1 cellular context compared by ENCODE assay signal in the genomic region with DNA sequence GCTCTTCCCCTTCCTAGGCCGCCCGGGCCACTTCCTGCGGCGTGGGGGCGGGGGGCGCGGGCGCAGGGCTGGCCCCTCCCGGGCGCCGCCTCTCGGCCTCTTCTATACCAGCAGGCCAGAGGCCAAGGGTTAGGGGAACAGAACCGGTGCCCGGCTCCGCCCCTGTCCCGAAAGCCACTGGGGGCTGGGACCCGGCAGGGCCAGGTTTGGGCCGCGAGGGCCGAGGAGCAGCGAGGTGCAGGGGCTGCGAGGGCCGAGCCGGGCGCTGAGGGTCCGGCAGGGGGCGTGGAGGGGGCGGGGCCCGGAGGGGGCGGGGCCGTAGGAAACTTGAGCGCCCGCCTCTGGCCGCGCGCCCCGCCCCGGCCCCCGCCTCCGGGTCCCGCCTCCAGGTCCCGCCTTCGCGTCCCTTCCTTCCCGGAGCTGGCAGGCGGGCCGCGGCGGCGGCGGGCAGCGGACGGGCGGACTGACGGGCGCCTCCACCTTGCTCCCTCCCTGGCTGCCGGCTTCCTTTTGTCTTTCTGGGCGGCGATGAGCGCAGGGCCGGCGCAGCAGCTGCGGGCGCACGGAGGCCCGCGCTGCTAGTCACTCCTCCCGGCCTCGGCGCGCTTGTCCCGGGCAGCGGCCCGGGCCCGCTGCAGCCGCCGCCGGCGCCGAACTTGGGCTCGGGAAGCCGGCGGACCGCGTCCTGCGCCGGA.
A peak's percentile ranks its signal among the peaks of the same experiment; 100 is the strongest.
TF ChIP-seq lines count a peak whose summit lies in the region.

A gene (plus strand): TSS at position 426 of the 695 bp plus-strand sequence. CDS start 116,854 bp downstream, outside the sequence.

TF ChIP-seq in HepG2, 621 proteins besides CTCF, POLR2A, EP300 and RAD21 (continued from another document and continues in another):
- TF ChIP-seq HIVEP1 (CRISPR knock-in tag; IDR thresholded peaks at IDR 0.05) = no peak
- 0 out of 2 replicates have a peak, but pooled peaks have one; percentile 40 for TF ChIP-seq KDM3A (CRISPR knock-in tag; IDR thresholded peaks at IDR 0.05; ENCODE audit: low read depth)
- TF ChIP-seq, protein P1, sequence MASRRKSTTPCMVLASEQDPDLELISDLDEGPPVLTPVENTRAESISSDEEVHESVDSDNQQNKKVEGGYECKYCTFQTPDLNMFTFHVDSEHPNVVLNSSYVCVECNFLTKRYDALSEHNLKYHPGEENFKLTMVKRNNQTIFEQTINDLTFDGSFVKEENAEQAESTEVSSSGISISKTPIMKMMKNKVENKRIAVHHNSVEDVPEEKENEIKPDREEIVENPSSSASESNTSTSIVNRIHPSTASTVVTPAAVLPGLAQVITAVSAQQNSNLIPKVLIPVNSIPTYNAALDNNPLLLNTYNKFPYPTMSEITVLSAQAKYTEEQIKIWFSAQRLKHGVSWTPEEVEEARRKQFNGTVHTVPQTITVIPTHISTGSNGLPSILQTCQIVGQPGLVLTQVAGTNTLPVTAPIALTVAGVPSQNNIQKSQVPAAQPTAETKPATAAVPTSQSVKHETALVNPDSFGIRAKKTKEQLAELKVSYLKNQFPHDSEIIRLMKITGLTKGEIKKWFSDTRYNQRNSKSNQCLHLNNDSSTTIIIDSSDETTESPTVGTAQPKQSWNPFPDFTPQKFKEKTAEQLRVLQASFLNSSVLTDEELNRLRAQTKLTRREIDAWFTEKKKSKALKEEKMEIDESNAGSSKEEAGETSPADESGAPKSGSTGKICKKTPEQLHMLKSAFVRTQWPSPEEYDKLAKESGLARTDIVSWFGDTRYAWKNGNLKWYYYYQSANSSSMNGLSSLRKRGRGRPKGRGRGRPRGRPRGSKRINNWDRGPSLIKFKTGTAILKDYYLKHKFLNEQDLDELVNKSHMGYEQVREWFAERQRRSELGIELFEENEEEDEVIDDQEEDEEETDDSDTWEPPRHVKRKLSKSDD (CRISPR knock-in tag; IDR thresholded peaks at IDR 0.05; ENCODE audit: low read depth) = no peak; the same call in 1 of the 2 replicates
- no peak for TF ChIP-seq ZNF274 (CRISPR knock-in tag; IDR thresholded peaks at IDR 0.05)
- TF ChIP-seq THYN1 (CRISPR knock-in tag; IDR thresholded peaks at IDR 0.05; ENCODE audit: borderline replicate concordance, low read depth) = no peak
- TF ChIP-seq ZNF713 (CRISPR knock-in tag; IDR thresholded peaks at IDR 0.05) = no peak
- TF ChIP-seq RXRB (CRISPR knock-in tag; IDR thresholded peaks at IDR 0.05; ENCODE audit: borderline replicate concordance) = peak; percentile 78
- TF ChIP-seq RBM22 (optimal IDR thresholded peaks at IDR 0.05; ENCODE audit: low read length) = no peak
- peak; percentile 81; the same call in 1 of the 3 replicates for TF ChIP-seq MXI1 (IDR thresholded peaks at IDR 0.05; ENCODE audit: borderline replicate concordance, low read depth, low read length)
- TF ChIP-seq, protein P2, sequence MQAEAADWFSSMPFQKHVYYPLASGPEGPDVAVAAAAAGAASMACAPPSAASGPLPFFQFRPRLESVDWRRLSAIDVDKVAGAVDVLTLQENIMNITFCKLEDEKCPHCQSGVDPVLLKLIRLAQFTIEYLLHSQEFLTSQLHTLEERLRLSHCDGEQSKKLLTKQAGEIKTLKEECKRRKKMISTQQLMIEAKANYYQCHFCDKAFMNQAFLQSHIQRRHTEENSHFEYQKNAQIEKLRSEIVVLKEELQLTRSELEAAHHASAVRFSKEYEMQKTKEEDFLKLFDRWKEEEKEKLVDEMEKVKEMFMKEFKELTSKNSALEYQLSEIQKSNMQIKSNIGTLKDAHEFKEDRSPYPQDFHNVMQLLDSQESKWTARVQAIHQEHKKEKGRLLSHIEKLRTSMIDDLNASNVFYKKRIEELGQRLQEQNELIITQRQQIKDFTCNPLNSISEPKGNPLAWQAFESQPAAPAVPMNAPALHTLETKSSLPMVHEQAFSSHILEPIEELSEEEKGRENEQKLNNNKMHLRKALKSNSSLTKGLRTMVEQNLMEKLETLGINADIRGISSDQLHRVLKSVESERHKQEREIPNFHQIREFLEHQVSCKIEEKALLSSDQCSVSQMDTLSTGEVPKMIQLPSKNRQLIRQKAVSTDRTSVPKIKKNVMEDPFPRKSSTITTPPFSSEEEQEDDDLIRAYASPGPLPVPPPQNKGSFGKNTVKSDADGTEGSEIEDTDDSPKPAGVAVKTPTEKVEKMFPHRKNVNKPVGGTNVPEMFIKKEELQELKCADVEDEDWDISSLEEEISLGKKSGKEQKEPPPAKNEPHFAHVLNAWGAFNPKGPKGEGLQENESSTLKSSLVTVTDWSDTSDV (CRISPR knock-in tag; IDR thresholded peaks at IDR 0.05) = no peak
- no peak for TF ChIP-seq TSC22D2 (CRISPR knock-in tag; IDR thresholded peaks at IDR 0.05; ENCODE audit: borderline replicate concordance)
- peak; percentile 81; the same call in 1 of the 2 replicates for TF ChIP-seq ZNF747 (CRISPR knock-in tag; IDR thresholded peaks at IDR 0.05; ENCODE audit: borderline replicate concordance)
- TF ChIP-seq, protein P3, sequence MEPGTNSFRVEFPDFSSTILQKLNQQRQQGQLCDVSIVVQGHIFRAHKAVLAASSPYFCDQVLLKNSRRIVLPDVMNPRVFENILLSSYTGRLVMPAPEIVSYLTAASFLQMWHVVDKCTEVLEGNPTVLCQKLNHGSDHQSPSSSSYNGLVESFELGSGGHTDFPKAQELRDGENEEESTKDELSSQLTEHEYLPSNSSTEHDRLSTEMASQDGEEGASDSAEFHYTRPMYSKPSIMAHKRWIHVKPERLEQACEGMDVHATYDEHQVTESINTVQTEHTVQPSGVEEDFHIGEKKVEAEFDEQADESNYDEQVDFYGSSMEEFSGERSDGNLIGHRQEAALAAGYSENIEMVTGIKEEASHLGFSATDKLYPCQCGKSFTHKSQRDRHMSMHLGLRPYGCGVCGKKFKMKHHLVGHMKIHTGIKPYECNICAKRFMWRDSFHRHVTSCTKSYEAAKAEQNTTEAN (CRISPR knock-in tag; conservative IDR thresholded peaks at IDR 0.05) = peak; percentile 88
- TF ChIP-seq, protein P4, sequence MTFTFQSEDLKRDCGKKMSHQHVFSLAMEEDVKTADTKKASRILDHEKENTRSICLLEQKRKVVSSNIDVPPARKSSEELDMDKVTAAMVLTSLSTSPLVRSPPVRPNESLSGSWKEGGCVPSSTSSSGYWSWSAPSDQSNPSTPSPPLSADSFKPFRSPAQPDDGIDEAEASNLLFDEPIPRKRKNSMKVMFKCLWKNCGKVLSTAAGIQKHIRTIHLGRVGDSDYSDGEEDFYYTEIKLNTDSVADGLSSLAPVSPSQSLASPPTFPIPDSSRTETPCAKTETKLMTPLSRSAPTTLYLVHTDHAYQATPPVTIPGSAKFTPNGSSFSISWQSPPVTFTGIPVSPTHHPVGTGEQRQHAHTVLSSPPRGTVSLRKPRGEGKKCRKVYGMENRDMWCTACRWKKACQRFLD (CRISPR knock-in tag; IDR thresholded peaks at IDR 0.05; ENCODE audit: borderline replicate concordance) = no peak
- TF ChIP-seq MTF2 (CRISPR knock-in tag; IDR thresholded peaks at IDR 0.05; ENCODE audit: borderline replicate concordance) = peak; percentile 63; the same call in 1 of the 2 replicates
- peak; percentile 56 for TF ChIP-seq PHF8 (CRISPR knock-in tag; IDR thresholded peaks at IDR 0.05)
- TF ChIP-seq, protein P5, sequence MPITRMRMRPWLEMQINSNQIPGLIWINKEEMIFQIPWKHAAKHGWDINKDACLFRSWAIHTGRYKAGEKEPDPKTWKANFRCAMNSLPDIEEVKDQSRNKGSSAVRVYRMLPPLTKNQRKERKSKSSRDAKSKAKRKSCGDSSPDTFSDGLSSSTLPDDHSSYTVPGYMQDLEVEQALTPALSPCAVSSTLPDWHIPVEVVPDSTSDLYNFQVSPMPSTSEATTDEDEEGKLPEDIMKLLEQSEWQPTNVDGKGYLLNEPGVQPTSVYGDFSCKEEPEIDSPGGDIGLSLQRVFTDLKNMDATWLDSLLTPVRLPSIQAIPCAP (CRISPR knock-in tag; IDR thresholded peaks at IDR 0.05; ENCODE audit: low read depth) = no peak
- TF ChIP-seq ZNF569 (CRISPR knock-in tag; IDR thresholded peaks at IDR 0.05; ENCODE audit: borderline replicate concordance) = no peak
- TF ChIP-seq, protein P6, sequence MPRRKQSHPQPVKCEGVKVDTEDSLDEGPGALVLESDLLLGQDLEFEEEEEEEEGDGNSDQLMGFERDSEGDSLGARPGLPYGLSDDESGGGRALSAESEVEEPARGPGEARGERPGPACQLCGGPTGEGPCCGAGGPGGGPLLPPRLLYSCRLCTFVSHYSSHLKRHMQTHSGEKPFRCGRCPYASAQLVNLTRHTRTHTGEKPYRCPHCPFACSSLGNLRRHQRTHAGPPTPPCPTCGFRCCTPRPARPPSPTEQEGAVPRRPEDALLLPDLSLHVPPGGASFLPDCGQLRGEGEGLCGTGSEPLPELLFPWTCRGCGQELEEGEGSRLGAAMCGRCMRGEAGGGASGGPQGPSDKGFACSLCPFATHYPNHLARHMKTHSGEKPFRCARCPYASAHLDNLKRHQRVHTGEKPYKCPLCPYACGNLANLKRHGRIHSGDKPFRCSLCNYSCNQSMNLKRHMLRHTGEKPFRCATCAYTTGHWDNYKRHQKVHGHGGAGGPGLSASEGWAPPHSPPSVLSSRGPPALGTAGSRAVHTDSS (CRISPR knock-in tag; conservative IDR thresholded peaks at IDR 0.05) = no peak
- TF ChIP-seq SRF (IDR thresholded peaks at IDR 0.05; ENCODE audit: low read depth, low read length) = no peak; the same call in 1 of the 2 replicates
- TF ChIP-seq ZNF788 (CRISPR knock-in tag; IDR thresholded peaks at IDR 0.05; ENCODE audit: borderline replicate concordance) = peak; percentile 59; the same call in 1 of the 2 replicates
- TF ChIP-seq SP140L (CRISPR knock-in tag; IDR thresholded peaks at IDR 0.05; ENCODE audit: borderline replicate concordance) = no peak
- no peak for TF ChIP-seq HES4 (CRISPR knock-in tag; IDR thresholded peaks at IDR 0.05; ENCODE audit: borderline replicate concordance)
- TF ChIP-seq HOXA9 (CRISPR knock-in tag; IDR thresholded peaks at IDR 0.05; ENCODE audit: borderline replicate concordance) = no peak
- 0 out of 2 replicates have a peak, but pooled peaks have one; percentile 54 for TF ChIP-seq ZNF546 (CRISPR knock-in tag; conservative IDR thresholded peaks at IDR 0.05)
- peak; percentile 60; the same call in 1 of the 2 replicates for TF ChIP-seq SAP130 (CRISPR knock-in tag; IDR thresholded peaks at IDR 0.05; ENCODE audit: low read depth)
- no peak for TF ChIP-seq ZNF256 (CRISPR knock-in tag; conservative IDR thresholded peaks at IDR 0.05)
- TF ChIP-seq ZNF34 (CRISPR knock-in tag; IDR thresholded peaks at IDR 0.05; ENCODE audit: borderline replicate concordance) = no peak
- TF ChIP-seq NR2F1 (CRISPR knock-in tag; IDR thresholded peaks at IDR 0.05) = peak; percentile 90
- 0 out of 2 replicates have a peak, but pooled peaks have one; percentile 8 for TF ChIP-seq KLF6 (CRISPR knock-in tag; IDR thresholded peaks at IDR 0.05)
- peak; percentile 78; the same call in 1 of the 2 replicates for TF ChIP-seq ZBTB38 (CRISPR knock-in tag; IDR thresholded peaks at IDR 0.05)
- no peak for TF ChIP-seq EHMT2 (IDR thresholded peaks at IDR 0.05; ENCODE audit: borderline replicate concordance, low read depth, low read length)
- TF ChIP-seq, protein P7, sequence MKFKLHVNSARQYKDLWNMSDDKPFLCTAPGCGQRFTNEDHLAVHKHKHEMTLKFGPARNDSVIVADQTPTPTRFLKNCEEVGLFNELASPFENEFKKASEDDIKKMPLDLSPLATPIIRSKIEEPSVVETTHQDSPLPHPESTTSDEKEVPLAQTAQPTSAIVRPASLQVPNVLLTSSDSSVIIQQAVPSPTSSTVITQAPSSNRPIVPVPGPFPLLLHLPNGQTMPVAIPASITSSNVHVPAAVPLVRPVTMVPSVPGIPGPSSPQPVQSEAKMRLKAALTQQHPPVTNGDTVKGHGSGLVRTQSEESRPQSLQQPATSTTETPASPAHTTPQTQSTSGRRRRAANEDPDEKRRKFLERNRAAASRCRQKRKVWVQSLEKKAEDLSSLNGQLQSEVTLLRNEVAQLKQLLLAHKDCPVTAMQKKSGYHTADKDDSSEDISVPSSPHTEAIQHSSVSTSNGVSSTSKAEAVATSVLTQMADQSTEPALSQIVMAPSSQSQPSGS (CRISPR knock-in tag; IDR thresholded peaks at IDR 0.05) = peak; percentile 62; the same call in 1 of the 2 replicates
- TF ChIP-seq SOX13 (IDR thresholded peaks at IDR 0.05) = no peak
- TF ChIP-seq SOX13 (CRISPR knock-in tag; conservative IDR thresholded peaks at IDR 0.05 in 1 of 2, IDR thresholded peaks at IDR 0.05 in 1 of 2) = peak in 1 of 2 experiments; percentile 53; a peak in 1 of 4 replicates
- TF ChIP-seq ZNF564 (CRISPR knock-in tag; IDR thresholded peaks at IDR 0.05) = peak; percentile 98
- TF ChIP-seq, protein P8, sequence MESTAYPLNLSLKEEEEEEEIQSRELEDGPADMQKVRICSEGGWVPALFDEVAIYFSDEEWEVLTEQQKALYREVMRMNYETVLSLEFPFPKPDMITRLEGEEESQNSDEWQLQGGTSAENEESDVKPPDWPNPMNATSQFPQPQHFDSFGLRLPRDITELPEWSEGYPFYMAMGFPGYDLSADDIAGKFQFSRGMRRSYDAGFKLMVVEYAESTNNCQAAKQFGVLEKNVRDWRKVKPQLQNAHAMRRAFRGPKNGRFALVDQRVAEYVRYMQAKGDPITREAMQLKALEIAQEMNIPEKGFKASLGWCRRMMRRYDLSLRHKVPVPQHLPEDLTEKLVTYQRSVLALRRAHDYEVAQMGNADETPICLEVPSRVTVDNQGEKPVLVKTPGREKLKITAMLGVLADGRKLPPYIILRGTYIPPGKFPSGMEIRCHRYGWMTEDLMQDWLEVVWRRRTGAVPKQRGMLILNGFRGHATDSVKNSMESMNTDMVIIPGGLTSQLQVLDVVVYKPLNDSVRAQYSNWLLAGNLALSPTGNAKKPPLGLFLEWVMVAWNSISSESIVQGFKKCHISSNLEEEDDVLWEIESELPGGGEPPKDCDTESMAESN (CRISPR knock-in tag; conservative IDR thresholded peaks at IDR 0.05) = peak; percentile 43; the same call in 1 of the 2 replicates
- 0 out of 2 replicates have a peak, but pooled peaks have one; percentile 13 for TF ChIP-seq TGIF2 (CRISPR knock-in tag; IDR thresholded peaks at IDR 0.05)
- TF ChIP-seq NAIF1 (CRISPR knock-in tag; IDR thresholded peaks at IDR 0.05; ENCODE audit: borderline replicate concordance) = peak; percentile 65; the same call in 1 of the 2 replicates
- TF ChIP-seq ZNF776 (CRISPR knock-in tag; IDR thresholded peaks at IDR 0.05) = 0 out of 2 replicates have a peak, but pooled peaks have one; percentile 4
- TF ChIP-seq MLLT10 (CRISPR knock-in tag; IDR thresholded peaks at IDR 0.05) = no peak
- TF ChIP-seq, protein P9, sequence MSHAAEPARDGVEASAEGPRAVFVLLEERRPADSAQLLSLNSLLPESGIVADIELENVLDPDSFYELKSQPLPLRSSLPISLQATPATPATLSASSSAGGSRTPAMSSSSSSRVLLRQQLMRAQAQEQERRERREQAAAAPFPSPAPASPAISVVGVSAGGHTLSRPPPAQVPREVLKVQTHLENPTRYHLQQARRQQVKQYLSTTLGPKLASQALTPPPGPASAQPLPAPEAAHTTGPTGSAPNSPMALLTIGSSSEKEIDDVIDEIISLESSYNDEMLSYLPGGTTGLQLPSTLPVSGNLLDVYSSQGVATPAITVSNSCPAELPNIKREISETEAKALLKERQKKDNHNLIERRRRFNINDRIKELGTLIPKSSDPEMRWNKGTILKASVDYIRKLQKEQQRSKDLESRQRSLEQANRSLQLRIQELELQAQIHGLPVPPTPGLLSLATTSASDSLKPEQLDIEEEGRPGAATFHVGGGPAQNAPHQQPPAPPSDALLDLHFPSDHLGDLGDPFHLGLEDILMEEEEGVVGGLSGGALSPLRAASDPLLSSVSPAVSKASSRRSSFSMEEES (CRISPR knock-in tag; IDR thresholded peaks at IDR 0.05) = peak; percentile 39; the same call in 1 of the 2 replicates
